In genomic region chr7:6639627-6640026, GRCh38 we compare ENCODE assay signal across 12 cellular contexts. TPM values are rescaled to one million over a fixed set of nuclear protein-coding genes. Genes with fewer than 3 reads are reported as not detected.
DNase-seq lines count a peak whose midpoint lies in the region; ATAC-seq, FAIRE-seq and TF ChIP-seq lines count a peak whose summit lies in the region.
"Had no signal": no experiment of that assay in that cellular context is flagged by ENCODE, and none has a peak within 500 bp of the region (broad histone marks: within the 10 kb centered on the region; RNA-seq: fewer than 3 reads in every experiment).

No MANE protein-coding gene starts in this region.

- peak overlapping the region; percentile 75 for H3K27ac ChIP-seq in 22Rv1
- peak overlapping the region; percentile 56 for H3K27ac ChIP-seq in CD4-positive, alpha-beta memory T cell (ENCODE audit: low read depth, low read length)
- H3K27ac ChIP-seq: upper lobe of left lung had no signal

- intact Hi-C loops in CD4-positive, alpha-beta memory T cell (cut with micrococcal nuclease) = no loop called here

- H3K4me1 ChIP-seq in CD4-positive, alpha-beta memory T cell (ENCODE audit: insufficient read depth, low read length) = peaks cover 20% of the 10 kb centered on the region

- no peaks in the 10 kb centered on the region for H3K9me3 ChIP-seq in CD4-positive, alpha-beta memory T cell (ENCODE audit: control insufficient read depth in 1 of 2, low read length in 2 of 2)
- H3K9me3 ChIP-seq: upper lobe of left lung had no signal

- CTCF ChIA-PET in CD4-positive, alpha-beta memory T cell (lab: Charles Lee; ENCODE audit: partially characterized antibody) = interaction anchor here (1.0 kb wide), 1 partner anchor 9 kb away, joined by 3 read pairs; no protein-coding TSS in a partner anchor

- peak overlapping the region in 3 of 7 donors; percentile 34 to 81 (median 73) for H3K27ac Mint-ChIP-seq in CD4-positive, alpha-beta memory T cell
- peak overlapping the region; percentile 87 for H3K27ac Mint-ChIP-seq in activated naive CD8-positive, alpha-beta T cell treated with anti-CD3 and anti-CD28 coated beads, Interleukin-2, amount 50 U/mL, for 24 hours
- H3K27ac Mint-ChIP-seq in naive thymus-derived CD8-positive, alpha-beta T cell = peak overlapping the region in 9 of 10 donors; percentile 48 to 95 (median 86)

- no peaks in the 10 kb centered on the region for H3K27me3 Mint-ChIP-seq in CD4-positive, alpha-beta memory T cell
- no peaks in the 10 kb centered on the region for H3K27me3 Mint-ChIP-seq in activated naive CD8-positive, alpha-beta T cell treated with anti-CD3 and anti-CD28 coated beads, Interleukin-2, amount 50 U/mL, for 24 hours
- H3K27me3 Mint-ChIP-seq in naive thymus-derived CD8-positive, alpha-beta T cell = no peaks in the 10 kb centered on the region

- H3K27me3 ChIP-seq in CD4-positive, alpha-beta memory T cell (ENCODE audit: insufficient read depth, low read length) = no peaks in the 10 kb centered on the region
- H3K27me3 ChIP-seq: upper lobe of left lung had no signal

- peaks cover 21 to 52% of the 10 kb centered on the region in 2 donors for H3K36me3 Mint-ChIP-seq in CD4-positive, alpha-beta memory T cell
- H3K36me3 Mint-ChIP-seq in activated naive CD8-positive, alpha-beta T cell treated with anti-CD3 and anti-CD28 coated beads, Interleukin-2, amount 50 U/mL, for 24 hours (ENCODE audit: low read depth) = peaks cover 28% of the 10 kb centered on the region
- peaks cover 0 to 43% (median 2%) of the 10 kb centered on the region in 3 donors for H3K36me3 Mint-ChIP-seq in naive thymus-derived CD8-positive, alpha-beta T cell

- no peak for TF ChIP-seq CTCF in 22Rv1 (IDR thresholded peaks at IDR 0.05)

- no peak for FAIRE-seq in GM19239 (lab: Jason Lieb, UNC)

- H3K4me1 Mint-ChIP-seq in CD4-positive, alpha-beta memory T cell = peaks cover 13 to 28% (median 23%) of the 10 kb centered on the region in 4 donors
- peaks cover 29% of the 10 kb centered on the region for H3K4me1 Mint-ChIP-seq in activated naive CD8-positive, alpha-beta T cell treated with anti-CD3 and anti-CD28 coated beads, Interleukin-2, amount 50 U/mL, for 24 hours
- peaks cover 18 to 41% (median 35%) of the 10 kb centered on the region in 4 donors for H3K4me1 Mint-ChIP-seq in naive thymus-derived CD8-positive, alpha-beta T cell

- no peaks in the 10 kb centered on the region for H3K9me3 Mint-ChIP-seq in CD4-positive, alpha-beta memory T cell
- no peaks in the 10 kb centered on the region for H3K9me3 Mint-ChIP-seq in activated naive CD8-positive, alpha-beta T cell treated with anti-CD3 and anti-CD28 coated beads, Interleukin-2, amount 50 U/mL, for 24 hours
- H3K9me3 Mint-ChIP-seq in naive thymus-derived CD8-positive, alpha-beta T cell = no peaks in the 10 kb centered on the region

- peak overlapping the region in 6 of 8 donors; percentile 20 to 90 (median 86) for H3K4me3 Mint-ChIP-seq in CD4-positive, alpha-beta memory T cell
- H3K4me3 Mint-ChIP-seq in activated naive CD8-positive, alpha-beta T cell treated with anti-CD3 and anti-CD28 coated beads, Interleukin-2, amount 50 U/mL, for 24 hours = no peak overlapping the region
- peak overlapping the region in 7 of 10 donors; percentile 19 to 92 (median 86) for H3K4me3 Mint-ChIP-seq in naive thymus-derived CD8-positive, alpha-beta T cell

- no peak overlapping the region for H3K4me3 ChIP-seq in CD4-positive, alpha-beta memory T cell (ENCODE audit: low read length in 2 of 2)
- H3K4me3 ChIP-seq: upper lobe of left lung had no signal

- H3K36me3 ChIP-seq in CD4-positive, alpha-beta memory T cell (ENCODE audit: insufficient read depth, low read length) = peaks cover 23% of the 10 kb centered on the region

- POLR2A ChIA-PET in CD4-positive, alpha-beta memory T cell (lab: Charles Lee; ENCODE audit: partially characterized antibody) = interaction anchor here (0.9 kb wide), 1 partner anchor 68 kb away, joined by 3 read pairs; no protein-coding TSS in a partner anchor
- POLR2A ChIA-PET in naive thymus-derived CD8-positive, alpha-beta T cell (lab: Charles Lee) = interaction anchor here (0.8 kb wide), 1 partner anchor 17 kb away, joined by 3 read pairs; no protein-coding TSS in a partner anchor

- no peak for ATAC-seq in activated naive CD8-positive, alpha-beta T cell treated with anti-CD3 and anti-CD28 coated beads, Interleukin-2, amount 50 U/mL, for 24 hours
- no peak for ATAC-seq in naive thymus-derived CD8-positive, alpha-beta T cell
- ATAC-seq in GM19463 (IDR thresholded peaks at IDR 0.05; ENCODE audit: unreplicated experiment) (no peak), HG03097 (IDR thresholded peaks at IDR 0.05; ENCODE audit: low FRiP score, unreplicated experiment) (no peak)

- DNase-seq in CD4-positive, alpha-beta memory T cell = no peak
- DNase-seq in activated naive CD8-positive, alpha-beta T cell treated with anti-CD3 and anti-CD28 coated beads, Interleukin-2, amount 50 U/mL, for 24 hours = no peak
- no peak for DNase-seq in naive thymus-derived CD8-positive, alpha-beta T cell
- DNase-seq in GM19239 (ENCODE audit: insufficient read length, low spot score) (no peak), NCI-H526 treated with DMSO at 0.1 percent for 48 hours (lab: John Stamatoyannopoulos, UW) (no peak)
- DNase-seq: activated naive CD4-positive, alpha-beta T cell; effector memory CD4-positive, alpha-beta T cell; NCI-H1092 had no signal

RNA-seq across cellular contexts. Expression of gene ZNF316, which starts 2.5 kb away (rescaled TPM):
- 10 to 100 TPM; 59.4 to 62.0 TPM for total RNA-seq in CD4-positive, alpha-beta memory T cell
- 1 to 10 TPM in 1 of 2 donors, under 1 TPM in 1; 0.45 to 5.8 TPM for polyA plus RNA-seq in CD4-positive, alpha-beta memory T cell
- total RNA-seq in naive thymus-derived CD8-positive, alpha-beta T cell = 10 to 100 TPM; 65.5 to 77.9 TPM
- 1 to 10 TPM in 2 of 3 donors, under 1 TPM in 1; 0.96 to 5.7 (median 1.8) TPM for polyA plus RNA-seq in naive thymus-derived CD8-positive, alpha-beta T cell

RNA-seq across cellular contexts. Expression of gene ZNF853, which starts 24.2 kb away (rescaled TPM):
- total RNA-seq in CD4-positive, alpha-beta memory T cell = 1 to 10 TPM; 2.0 to 2.2 TPM
- polyA plus RNA-seq in CD4-positive, alpha-beta memory T cell = 1 to 10 TPM in 1 of 2 donors, under 1 TPM in 1; 0.34 to 1.9 TPM
- 1 to 10 TPM; 9.4 to 9.5 TPM for total RNA-seq in naive thymus-derived CD8-positive, alpha-beta T cell
- polyA plus RNA-seq in naive thymus-derived CD8-positive, alpha-beta T cell = 1 to 10 TPM; 3.1 to 8.2 (median 3.8) TPM

RNA-seq across cellular contexts. Expression of gene INTS15, which starts 49.8 kb away (rescaled TPM):
- 10 to 100 TPM; 56.6 to 62.1 TPM for total RNA-seq in CD4-positive, alpha-beta memory T cell
- 10 to 100 TPM; 25.4 to 37.5 TPM for polyA plus RNA-seq in CD4-positive, alpha-beta memory T cell
- 10 to 100 TPM; 57.4 to 61.8 TPM for total RNA-seq in naive thymus-derived CD8-positive, alpha-beta T cell
- 10 to 100 TPM; 29.4 to 43.3 (median 30.2) TPM for polyA plus RNA-seq in naive thymus-derived CD8-positive, alpha-beta T cell
